15 cellular contexts compared by ENCODE assay signal in the genomic region with DNA sequence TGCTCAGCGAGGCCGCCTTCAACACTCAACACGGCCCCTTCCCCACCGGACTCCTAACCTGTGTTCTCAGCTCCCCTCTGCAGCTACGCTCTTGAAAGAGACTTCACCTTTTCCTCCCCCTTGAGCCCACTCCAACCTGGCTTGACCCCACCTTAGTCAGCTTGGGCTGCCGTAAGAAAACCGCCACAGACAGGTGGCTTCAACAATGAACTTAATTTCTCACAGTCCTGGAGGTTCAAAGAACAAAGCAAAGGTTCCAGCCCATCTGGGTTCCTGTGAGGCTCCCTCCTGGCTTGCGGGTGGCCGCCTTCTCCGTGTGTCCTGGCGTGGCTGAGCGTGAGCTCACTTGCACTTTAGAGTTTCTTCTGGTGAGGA.
DNase-seq lines count a peak whose midpoint lies in the region; ATAC-seq, FAIRE-seq and TF ChIP-seq lines count a peak whose summit lies in the region.
"Had no signal": no experiment of that assay in that cellular context is flagged by ENCODE, and none has a peak within 500 bp of the region (broad histone marks: within the 10 kb centered on the region; RNA-seq: fewer than 3 reads in every experiment).

No MANE protein-coding gene starts in this region.

- H2AFZ ChIP-seq in HepG2 (ENCODE audit: low read length) (no peak overlapping the region), K562 (ENCODE audit: low read depth, low read length) (no peak overlapping the region)

- 56% methylated on average over 7 of the region's 12 CpGs for WGBS in HepG2 (ENCODE audit: low lambda C conversion rate)
- 83% methylated on average over 7 of the region's 12 CpGs for WGBS in right lobe of liver (ENCODE audit: insufficient coverage, low coverage, low lambda C conversion rate, missing lambda C conversion rate)
- WGBS in K562 (ENCODE audit: insufficient coverage, low coverage, missing lambda C conversion rate) = 82% methylated on average over 11 of the region's 12 CpGs

- intact Hi-C loops in HepG2 (cut with micrococcal nuclease; ENCODE audit: unreplicated experiment) (no loop called here), right lobe of liver (cut with DNase I) (no loop called here), K562 (cut with micrococcal nuclease) (no loop called here)

- H3K27me3 Mint-ChIP-seq in neural crest cell (ENCODE audit: low read depth) = no peaks in the 10 kb centered on the region
- H3K27me3 Mint-ChIP-seq: CD4-positive, alpha-beta T cell had no signal

- DNase-seq in HepG2 (ENCODE audit: low spot score) = no peak
- DNase-seq in right lobe of liver = no peak
- no peak for DNase-seq in K562 (ENCODE audit: extremely low read depth in 1 of 4, low spot score in 3 of 4)
- DNase-seq in neural crest cell (ENCODE audit: low read depth, low spot score) = no peak
- no peak for DNase-seq in amniotic stem cell (lab: John Stamatoyannopoulos, UW)
- no peak for DNase-seq in AG08396 (ENCODE audit: low spot score)
- DNase-seq: Calu3; CD4-positive, alpha-beta T cell; HCEC 1CT; NCI-H1417 treated with DMSO at 0.1 percent for 48 hours; NCI-H2081; NCI-H345; NCI-H526 had no signal

- H3K4me3 ChIP-seq in HepG2 (replicated peaks in 1 of 3; ENCODE audit: insufficient read depth in 1 of 3, low read depth in 2 of 3, low read length in 3 of 3) = no peak overlapping the region
- no peak overlapping the region for H3K4me3 ChIP-seq in right lobe of liver
- no peak overlapping the region for H3K4me3 ChIP-seq in K562

- ATAC-seq in HepG2 (0 out of 3 replicates have a peak, but pooled peaks have one; percentile 10), right lobe of liver (no peak), K562 (no peak), HG02759 (IDR thresholded peaks at IDR 0.05; ENCODE audit: unreplicated experiment) (no peak)

- H3K36me3 ChIP-seq in HepG2 (replicated peaks in 1 of 2; ENCODE audit: control insufficient read depth in 1 of 2, insufficient read depth in 2 of 2, low read length in 2 of 2) = no peaks in the 10 kb centered on the region
- peaks cover 0 to 7% (median 0%) of the 10 kb centered on the region in 4 donors for H3K36me3 ChIP-seq in right lobe of liver
- no peaks in the 10 kb centered on the region for H3K36me3 ChIP-seq in K562 (ENCODE audit: control insufficient read depth, insufficient read depth, low read length)

- H3K9me3 ChIP-seq in HepG2 (ENCODE audit: low read length) (no peaks in the 10 kb centered on the region), right lobe of liver (no peaks in the 10 kb centered on the region), K562 (replicated peaks; ENCODE audit: control insufficient read depth, insufficient read depth, low read depth, low read length) (no peaks in the 10 kb centered on the region)

- H3K27ac Mint-ChIP-seq in neural crest cell (ENCODE audit: unreplicated experiment) = peak overlapping the region; percentile 19
- H3K27ac Mint-ChIP-seq: CD4-positive, alpha-beta T cell had no signal

- H3K9me3 Mint-ChIP-seq in neural crest cell = no peaks in the 10 kb centered on the region
- H3K9me3 Mint-ChIP-seq: CD4-positive, alpha-beta T cell; IgD-negative memory B cell had no signal

- H3K4me2 ChIP-seq in HepG2 (ENCODE audit: low read depth, low read length) (no peak overlapping the region), K562 (ENCODE audit: insufficient read depth, low read length) (no peak overlapping the region)

- no TSS peak for BruUV-seq in HepG2 (replicated peaks; lab: Mats Ljungman, UMichigan)
- BruUV-seq in K562 (replicated peaks; lab: Mats Ljungman, UMichigan) = no TSS peak

- FAIRE-seq in HepG2 (lab: Jason Lieb, UNC) = no peak
- no peak for FAIRE-seq in K562 (lab: Jason Lieb, UNC)

- TF ChIP-seq EP300 in HepG2 (IDR thresholded peaks at IDR 0.05; ENCODE audit: low read depth in 2 of 2, low read length in 2 of 2) = no peak
- TF ChIP-seq EP300 in HepG2 (CRISPR knock-in tag; IDR thresholded peaks at IDR 0.05; ENCODE audit: borderline replicate concordance) = no peak
- no peak for TF ChIP-seq EP300 in K562 (IDR thresholded peaks at IDR 0.05; ENCODE audit: low read length)

- H3K9ac ChIP-seq in HepG2 (ENCODE audit: insufficient read depth, low read depth, low read length) = no peak overlapping the region
- H3K9ac ChIP-seq in K562 (ENCODE audit: insufficient read depth in 1 of 2, low read depth in 2 of 2, low read length in 2 of 2) = no peak overlapping the region

- H3K27ac ChIP-seq in HepG2 (ENCODE audit: extremely low read length, insufficient read depth, low read length) (no peak overlapping the region), right lobe of liver (no peak overlapping the region), K562 (ENCODE audit: extremely low read depth, low read depth, low read length) (no peak overlapping the region)

- TF ChIP-seq CTCF in HepG2 (CRISPR knock-in tag; IDR thresholded peaks at IDR 0.05) (no peak), right lobe of liver (IDR thresholded peaks at IDR 0.05) (no peak), K562 (IDR thresholded peaks at IDR 0.05 in 2 of 3, conservative IDR thresholded peaks at IDR 0.05 in 1 of 3; ENCODE audit: insufficient read depth in 2 of 3, low read depth in 1 of 3, low read length in 3 of 3) (no peak), neural crest cell (conservative IDR thresholded peaks at IDR 0.05) (no peak)

- H3K4me1 Mint-ChIP-seq in neural crest cell = peaks cover 15% of the 10 kb centered on the region

- H4K20me1 ChIP-seq in HepG2 (ENCODE audit: insufficient read depth, low read length) = no peaks in the 10 kb centered on the region
- no peaks in the 10 kb centered on the region for H4K20me1 ChIP-seq in K562 (replicated peaks; ENCODE audit: control insufficient read depth, insufficient read depth, low read length)

- H3K36me3 Mint-ChIP-seq in neural crest cell (ENCODE audit: low read depth) = peaks cover 13% of the 10 kb centered on the region
- H3K36me3 Mint-ChIP-seq: IgD-negative memory B cell had no signal

- no peaks in the 10 kb centered on the region for H3K79me2 ChIP-seq in HepG2 (ENCODE audit: insufficient read depth, low read length)
- no peaks in the 10 kb centered on the region for H3K79me2 ChIP-seq in K562 (ENCODE audit: control insufficient read depth, insufficient read depth, low read length)

- in situ Hi-C loops in HepG2 (cut with HindIII; ENCODE audit: extremely low pct_ligation_motif_present, low pct_unique_long_range_greater_than_20kb) = no loop called here
- in situ Hi-C loops in K562 (cut with MboI) = no loop called here

- TF ChIP-seq POLR2A in HepG2 (IDR thresholded peaks at IDR 0.05; ENCODE audit: insufficient read depth in 1 of 2, low read depth in 2 of 2, low read length in 2 of 2) (no peak), right lobe of liver (IDR thresholded peaks at IDR 0.05) (no peak), K562 (conservative IDR thresholded peaks at IDR 0.05) (no peak)

- H3K4me1 ChIP-seq in HepG2 (ENCODE audit: insufficient read depth, low read length) (no peaks in the 10 kb centered on the region; the same call in 1 of the 2 replicates), right lobe of liver (no peaks in the 10 kb centered on the region), K562 (replicated peaks in 1 of 2; ENCODE audit: control insufficient read depth in 2 of 2, insufficient read depth in 2 of 2, low read length in 2 of 2) (peaks cover 12 to 42% of the 10 kb centered on the region in 2 experiments; a peak in 4 of 5 replicates)

- H3K27me3 ChIP-seq in HepG2 (ENCODE audit: control insufficient read depth in 1 of 2, insufficient read depth in 2 of 2, low read length in 2 of 2) = peaks cover 0 to 7% of the 10 kb centered on the region in 2 experiments; a peak in 1 of 5 replicates
- H3K27me3 ChIP-seq in right lobe of liver = no peaks in the 10 kb centered on the region
- no peaks in the 10 kb centered on the region for H3K27me3 ChIP-seq in K562 (ENCODE audit: control insufficient read depth in 2 of 2, insufficient read depth in 2 of 2, low read length in 2 of 2)

- CTCF ChIA-PET in HepG2 (lab: Yijun Ruan, JAX; ENCODE audit: low intra/inter-chr PET ratio, low total read pairs) (no interaction called here), K562 (lab: Yijun Ruan, JAX; ENCODE audit: low intra/inter-chr PET ratio) (no interaction called here)

- TF ChIP-seq RAD21 in HepG2 (CRISPR knock-in tag; IDR thresholded peaks at IDR 0.05) = no peak
- no peak for TF ChIP-seq RAD21 in K562 (CRISPR knock-in tag; conservative IDR thresholded peaks at IDR 0.05 in 1 of 2, IDR thresholded peaks at IDR 0.05 in 1 of 2)

- POLR2A ChIA-PET in HepG2 (lab: Yijun Ruan, JAX) = no interaction called here
- POLR2A ChIA-PET in K562 (lab: Yijun Ruan, JAX) = interaction anchor here (1.0 kb wide), 1 partner anchor 8 kb away, joined by 3 read pairs; no protein-coding TSS in a partner anchor

- peaks cover 2% of the 10 kb centered on the region for H3K9me1 ChIP-seq in K562 (ENCODE audit: control insufficient read depth, insufficient read depth, low read length)

- H3K4me3 Mint-ChIP-seq in neural crest cell = no peak overlapping the region
- H3K4me3 Mint-ChIP-seq: CD4-positive, alpha-beta T cell had no signal

TF ChIP-seq in HepG2, 621 proteins besides CTCF, POLR2A, EP300 and RAD21 (continues in another document):
- TF ChIP-seq KMT2B (CRISPR knock-in tag; IDR thresholded peaks at IDR 0.05) = no peak

TF ChIP-seq in K562, 482 proteins besides CTCF, POLR2A, EP300 and RAD21:
- TF ChIP-seq SMAD1 (IDR thresholded peaks at IDR 0.05; ENCODE audit: low read depth, low read length, partially characterized antibody) = no peak
- TF ChIP-seq NR2C1 (IDR thresholded peaks at IDR 0.05) = no peak
- TF ChIP-seq NR2C1 (tag; IDR thresholded peaks at IDR 0.05) = no peak
- peak; percentile 96 for TF ChIP-seq ZBTB33 (CRISPR knock-in tag; IDR thresholded peaks at IDR 0.05)

Comparison
In these comparisons a context has a peak if more than half of its experiments do, and no peak if none do; other contexts are left out.
1. Of the 241 proteins assayed by ChIP-seq in both HepG2 and K562: peak only in HepG2: none; only in K562: ZBTB33; in both: none; in neither: 240.